ENCODE assay signal across 20 cellular contexts in genomic region chr14:52863339-52863700, GRCh38.
DNase-seq lines count a peak whose midpoint lies in the region; ATAC-seq, FAIRE-seq and TF ChIP-seq lines count a peak whose summit lies in the region.
"Had no signal": no experiment of that assay in that cellular context is flagged by ENCODE, and none has a peak within 500 bp of the region (broad histone marks: within the 10 kb centered on the region; RNA-seq: fewer than 3 reads in every experiment).

No MANE protein-coding gene starts in this region.

- no peaks in the 10 kb centered on the region for H3K23me2 ChIP-seq in H1 (ENCODE audit: low read depth, low read length)

- no peaks in the 10 kb centered on the region for H4K20me1 ChIP-seq in H1 (replicated peaks in 1 of 2; ENCODE audit: control insufficient read depth in 1 of 2, insufficient read depth in 2 of 2, low read length in 2 of 2)

- H3K56ac ChIP-seq in H1 (replicated peaks; ENCODE audit: insufficient read length, low read depth, low read length) = no peak overlapping the region

- no peak overlapping the region for H3K4me3 Mint-ChIP-seq in nephron
- H3K4me3 Mint-ChIP-seq: activated naive CD4-positive, alpha-beta T cell treated with anti-CD3 and anti-CD28 coated beads for 36 hours; CD8-positive, alpha-beta T cell had no signal

- H3K27me3 Mint-ChIP-seq in nephron (ENCODE audit: low read depth) = no peaks in the 10 kb centered on the region

- H3K27me3 ChIP-seq in left ventricle myocardium inferior (ENCODE audit: low read depth) (no peaks in the 10 kb centered on the region), H1 (replicated peaks in 1 of 4; ENCODE audit: control insufficient read depth in 3 of 4, extremely low read depth in 1 of 4, insufficient read depth in 3 of 4, low read length in 3 of 4) (no peaks in the 10 kb centered on the region)
- H3K27me3 ChIP-seq: foreskin keratinocyte, neutrophil, upper lobe of left lung had no signal

- no peak overlapping the region for H3K14ac ChIP-seq in H1 (ENCODE audit: insufficient read length)

- H3K4me1 Mint-ChIP-seq in nephron = peaks cover 8% of the 10 kb centered on the region

- no peak for TF ChIP-seq POLR2A in H1 (IDR thresholded peaks at IDR 0.05; ENCODE audit: control extremely low read depth in 1 of 2, low read depth in 2 of 2, low read length in 2 of 2)

- no peak for ATAC-seq in left ventricle myocardium superior
- ATAC-seq: CD8-positive, alpha-beta T cell; foreskin keratinocyte; Panc1 had no signal

- H3K23ac ChIP-seq in H1 (ENCODE audit: insufficient read length) = no peak overlapping the region

- H3K4ac ChIP-seq in H1 (replicated peaks; ENCODE audit: insufficient read length, low read depth, low read length) = no peak overlapping the region

- H2BK15ac ChIP-seq in H1 (ENCODE audit: low read length) = no peak overlapping the region

- WGBS in H1 (ENCODE audit: extremely low coverage in 1 of 2, insufficient coverage in 1 of 2, insufficient read length in 1 of 2, insufficient replicate concordance in 2 of 2, low coverage in 1 of 2, low lambda C conversion rate in 2 of 2, missing lambda C conversion rate in 1 of 2), 2 experiments = 94% methylated on average over 1 of the region's 1 CpG; no CpG with 5 or more reads in 1 of the 2 experiments

- peaks cover 51% of the 10 kb centered on the region for H3K36me3 Mint-ChIP-seq in nephron (ENCODE audit: low read depth)
- H3K36me3 Mint-ChIP-seq: CD8-positive, alpha-beta T cell had no signal

- H2BK12ac ChIP-seq in H1 (ENCODE audit: low read depth, low read length) = no peak overlapping the region

- DNase-seq in left ventricle myocardium inferior (no peak), left ventricle myocardium superior (no peak), H1 (ENCODE audit: low read depth in 1 of 2, low spot score in 2 of 2) (no peak), putamen (ENCODE audit: low spot score) (no peak), GOT3 (lab: John Stamatoyannopoulos, UW) (no peak)
- no peak for DNase-seq in activated naive CD4-positive, alpha-beta T cell treated with Interleukin-2 at 50 U/mL for 16 hours
- DNase-seq in activated naive CD4-positive, alpha-beta T cell (lab: John Stamatoyannopoulos, UW) = no peak
- DNase-seq: activated CD4-positive, alpha-beta T cell treated with anti-CD3 and anti-CD28 coated beads, Interleukin-2, amount 50 U/mL, for 1 hour; activated naive CD4-positive, alpha-beta T cell treated with anti-CD3 and anti-CD28 coated beads for 36 hours; CD8-positive, alpha-beta T cell; foreskin keratinocyte; MV-4-11; NCI-H2081 treated with DMSO at 0.1 percent for 48 hours; NCI-H774; upper lobe of left lung had no signal

- H3K27ac ChIP-seq in left ventricle myocardium inferior (replicated peaks) (peak overlapping the region; percentile 42), H1 (ENCODE audit: low read depth, low read length) (no peak overlapping the region)
- H3K27ac ChIP-seq: foreskin keratinocyte, neutrophil had no signal

- H2BK5ac ChIP-seq in H1 (ENCODE audit: low read depth, low read length) = no peak overlapping the region

- CTCF ChIA-PET in H1 (lab: Charles Lee; ENCODE audit: partially characterized antibody) = interaction anchor here (1.5 kb wide), 1 partner anchor 61 kb away, joined by 3 read pairs; no protein-coding TSS in a partner anchor

- H3K79me1 ChIP-seq in H1 (ENCODE audit: low read depth, low read length) = no peaks in the 10 kb centered on the region; the same call in 1 of the 2 replicates

- no peak overlapping the region for H2AFZ ChIP-seq in H1 (ENCODE audit: low read length)

- TF ChIP-seq CTCF in left ventricle myocardium inferior (IDR thresholded peaks at IDR 0.05; ENCODE audit: borderline replicate concordance) (no peak), H1 (IDR thresholded peaks at IDR 0.05; ENCODE audit: control extremely low read depth in 1 of 3, insufficient read depth in 1 of 3, low read depth in 1 of 3, low read length in 3 of 3) (no peak), nephron (IDR thresholded peaks at IDR 0.05; ENCODE audit: unreplicated experiment in 3 of 3) (no peak)

- no peaks in the 10 kb centered on the region for H3K9me3 Mint-ChIP-seq in nephron
- H3K9me3 Mint-ChIP-seq: activated naive CD4-positive, alpha-beta T cell treated with anti-CD3 and anti-CD28 coated beads for 36 hours; CD8-positive, alpha-beta T cell had no signal

- no peak overlapping the region for H4K91ac ChIP-seq in H1 (replicated peaks; ENCODE audit: insufficient read length, low read length)

- H3K79me2 ChIP-seq in H1 (ENCODE audit: control insufficient read depth in 1 of 2, insufficient read depth in 2 of 2, low read length in 2 of 2) = no peaks in the 10 kb centered on the region

- TF ChIP-seq EP300 in H1 (IDR thresholded peaks at IDR 0.05; ENCODE audit: borderline replicate concordance in 1 of 2, low read depth in 2 of 2, low read length in 2 of 2) = no peak

- no peak overlapping the region for H4K5ac ChIP-seq in H1 (ENCODE audit: insufficient read length, low read depth, low read length)

- no peak overlapping the region for H2AK5ac ChIP-seq in H1 (ENCODE audit: low read depth, low read length)

- H4K8ac ChIP-seq in H1 (ENCODE audit: extremely low read depth, insufficient read depth, low read length) = no peak overlapping the region

- no peak for FAIRE-seq in H1 (lab: Jason Lieb, UNC)
- FAIRE-seq: bronchial epithelial cell had no signal

- peak overlapping the region; percentile 90 to 93 (median 92) for H3K27ac Mint-ChIP-seq in nephron
- H3K27ac Mint-ChIP-seq: activated naive CD4-positive, alpha-beta T cell treated with anti-CD3 and anti-CD28 coated beads for 36 hours; CD8-positive, alpha-beta T cell had no signal

- H3K4me1 ChIP-seq in left ventricle myocardium inferior (peaks cover 28% of the 10 kb centered on the region), H1 (replicated peaks in 1 of 4; ENCODE audit: control insufficient read depth in 3 of 4, insufficient read depth in 4 of 4, low read length in 3 of 4) (peaks cover 0 to 4% (median 0%) of the 10 kb centered on the region in 4 experiments; a peak in 1 of 7 replicates)
- H3K4me1 ChIP-seq: foreskin keratinocyte had no signal

- TF ChIP-seq RAD21 in H1 (IDR thresholded peaks at IDR 0.05 in 1 of 2, conservative IDR thresholded peaks at IDR 0.05 in 1 of 2; ENCODE audit: low read depth in 2 of 2, low read length in 2 of 2) = no peak

- H3K4me3 ChIP-seq in left ventricle myocardium inferior (no peak overlapping the region), H1 (ENCODE audit: extremely low read depth in 1 of 4, insufficient read depth in 2 of 4, low read depth in 3 of 4, low read length in 4 of 4) (no peak overlapping the region)
- H3K4me3 ChIP-seq: skin epidermis, upper lobe of left lung had no signal

- H3K9me3 ChIP-seq in left ventricle myocardium inferior (replicated peaks) = no peaks in the 10 kb centered on the region
- H3K9me3 ChIP-seq in H1 (ENCODE audit: insufficient read depth in 2 of 2, low read depth in 1 of 2, low read length in 1 of 2) = no peaks in the 10 kb centered on the region
- H3K9me3 ChIP-seq: neutrophil, upper lobe of left lung had no signal

- H3K36me3 ChIP-seq in left ventricle myocardium inferior (peaks cover 91% of the 10 kb centered on the region), H1 (ENCODE audit: control insufficient read depth in 2 of 4, insufficient read depth in 4 of 4, low read length in 3 of 4) (peaks cover 8 to 80% (median 37%) of the 10 kb centered on the region in 4 experiments; a peak in 7 of 8 replicates)
- H3K36me3 ChIP-seq: neutrophil had no signal

- no peak overlapping the region for H3K18ac ChIP-seq in H1 (ENCODE audit: extremely low read depth, low read length)

- H3K4me2 ChIP-seq in H1 (ENCODE audit: insufficient read depth in 1 of 2, low read depth in 2 of 2, low read length in 2 of 2) = no peak overlapping the region

- no peak overlapping the region for H2BK20ac ChIP-seq in H1 (ENCODE audit: low read length)

- POLR2A ChIA-PET in H1 (lab: Charles Lee; ENCODE audit: partially characterized antibody) = interaction anchor here (1.3 to 1.9 kb wide), 2 partner anchors 10 to 11 kb away, joined by 3 to 4 read pairs; no protein-coding TSS in a partner anchor

- intact Hi-C loops in left ventricle myocardium inferior (cut with micrococcal nuclease) = no loop called here
- intact Hi-C loops in left ventricle myocardium superior (cut with micrococcal nuclease) = no loop called here

- H3K9ac ChIP-seq in H1 (replicated peaks in 1 of 4; ENCODE audit: extremely low read depth in 1 of 4, low read depth in 3 of 4, low read length in 3 of 4) = no peak overlapping the region

- no peak overlapping the region for H2BK120ac ChIP-seq in H1 (replicated peaks; ENCODE audit: low read depth, low read length)

TF ChIP-seq in H1, 55 proteins besides CTCF, POLR2A, EP300 and RAD21:
- TF ChIP-seq BRCA1 (IDR thresholded peaks at IDR 0.05; ENCODE audit: low read depth, low read length) (no peak), SRF (IDR thresholded peaks at IDR 0.05; ENCODE audit: low read depth, low read length) (peak; percentile 59; the same call in 1 of the 2 replicates)
TF ChIP-seq in H1: peak in this region for 1.
